Comparison of ENCODE assay signal across 8 cellular contexts in genomic region chr2:178450574-178451429, GRCh38. TPM values are rescaled to one million over a fixed set of nuclear protein-coding genes. Genes with fewer than 3 reads are reported as not detected.
DNase-seq lines count a peak whose midpoint lies in the region; TF ChIP-seq lines count a peak whose summit lies in the region.

Gene PJVK, plus strand, starts transcription at chr2:178451378. Its CDS starts 2,032 bp downstream, at chr2:178453410.
Gene PRKRA, minus strand, starts transcription at chr2:178451175. Its CDS starts 145 bp downstream, at chr2:178451030.

- no peaks in the 10 kb centered on the region for H3K9me3 ChIP-seq in ES-I3 (ENCODE audit: control insufficient read depth, insufficient read depth, low read length)
- no peaks in the 10 kb centered on the region for H3K9me3 ChIP-seq in H9 (ENCODE audit: control insufficient read depth, low read depth, low read length)

- H3K4me1 Mint-ChIP-seq in H9 (peaks cover 19 to 22% of the 10 kb centered on the region in 2 experiments), nephron progenitor cell (peaks cover 32% of the 10 kb centered on the region)
- peaks cover 34% of the 10 kb centered on the region for H3K4me1 Mint-ChIP-seq in stimulated activated naive CD8-positive, alpha-beta T cell treated with anti-CD3 and anti-CD28 coated beads, Interleukin-15, Interleukin-2, amounts not matched to agents 100 ng/mL and 50 ng/mL, for 24 hours (ENCODE audit: low read depth)

- peak within 1 kb of the TSS; percentile 8; the same call in 1 of the 2 replicates for H3K4ac ChIP-seq in H9 (ENCODE audit: low read depth, low read length)

- peaks cover 9% of the 10 kb centered on the region for H3K23me2 ChIP-seq in H9 (ENCODE audit: insufficient read length, low read depth, low read length, poor library complexity, severe bottlenecking)

- peak within 1 kb of the TSS; percentile 98 for H3K18ac ChIP-seq in H9 (ENCODE audit: insufficient read length, low read depth, low read length)

- H3K9me3 Mint-ChIP-seq in H9: no peaks in the 10 kb centered on the region
- H3K9me3 Mint-ChIP-seq in nephron progenitor cell: no peaks in the 10 kb centered on the region
- no peaks in the 10 kb centered on the region for H3K9me3 Mint-ChIP-seq in stimulated activated naive CD8-positive, alpha-beta T cell treated with anti-CD3 and anti-CD28 coated beads, Interleukin-15, Interleukin-2, amounts not matched to agents 100 ng/mL and 50 ng/mL, for 24 hours

- H3K27me3 Mint-ChIP-seq in H9 (ENCODE audit: low read depth): no peaks in the 10 kb centered on the region
- no peaks in the 10 kb centered on the region for H3K27me3 Mint-ChIP-seq in nephron progenitor cell (ENCODE audit: low read depth, poor library complexity)
- no peaks in the 10 kb centered on the region for H3K27me3 Mint-ChIP-seq in stimulated activated naive CD8-positive, alpha-beta T cell treated with anti-CD3 and anti-CD28 coated beads, Interleukin-15, Interleukin-2, amounts not matched to agents 100 ng/mL and 50 ng/mL, for 24 hours

- no peak within 1 kb of the TSS for H3K23ac ChIP-seq in H9 (ENCODE audit: insufficient read length, low read depth, low read length)

- peak within 1 kb of the TSS; percentile 64 for H4K91ac ChIP-seq in H9 (ENCODE audit: insufficient read length, low read depth, low read length)

- no peak within 1 kb of the TSS for H2AFZ ChIP-seq in H9 (ENCODE audit: low read length)

- no peaks in the 10 kb centered on the region for H3K27me3 ChIP-seq in H9 (ENCODE audit: insufficient read depth, low read length)

- H2BK20ac ChIP-seq in H9 (ENCODE audit: low read depth, low read length, poor library complexity, severe bottlenecking): no peak within 1 kb of the TSS

- H3K36me3 ChIP-seq in ES-I3 (ENCODE audit: insufficient read depth, low read length): peaks cover 9% of the 10 kb centered on the region; the same call in 1 of the 2 replicates

- H3K4me2 ChIP-seq in H9 (ENCODE audit: insufficient read depth, insufficient read length, low read length): peak within 1 kb of the TSS; percentile 98

- H3K9ac ChIP-seq in ES-I3 (ENCODE audit: low read depth, low read length) (peak within 1 kb of the TSS; percentile 95), H9 (ENCODE audit: extremely low read depth, insufficient read length, low read length) (peak within 1 kb of the TSS; percentile 91)

- H2BK5ac ChIP-seq in H9 (ENCODE audit: insufficient read length, low read length): peak within 1 kb of the TSS; percentile 2

- peak within 1 kb of the TSS; percentile 14 for H2BK120ac ChIP-seq in H9 (ENCODE audit: low read depth, low read length, poor library complexity, severe bottlenecking)

- peak within 1 kb of the TSS; percentile 89 for H3K4me3 ChIP-seq in fibroblast of the aortic adventitia (ENCODE audit: low read depth, low read length)

- H3K4me1 ChIP-seq in ES-I3 (ENCODE audit: insufficient read depth, low read length): peaks cover 3% of the 10 kb centered on the region; the same call in 1 of the 2 replicates
- no peaks in the 10 kb centered on the region for H3K4me1 ChIP-seq in H9 (ENCODE audit: insufficient read depth, low read length)

- peak; percentile 94 for TF ChIP-seq POLR2A in Raji (IDR thresholded peaks at IDR 0.05; ENCODE audit: insufficient read depth, low read depth, low read length)

- H3K27ac Mint-ChIP-seq in H9: peak within 1 kb of the TSS; percentile 99 to 100 (median 100)
- peak within 1 kb of the TSS; percentile 100 for H3K27ac Mint-ChIP-seq in nephron progenitor cell
- peak within 1 kb of the TSS; percentile 99 for H3K27ac Mint-ChIP-seq in stimulated activated naive CD8-positive, alpha-beta T cell treated with anti-CD3 and anti-CD28 coated beads, Interleukin-15, Interleukin-2, amounts not matched to agents 100 ng/mL and 50 ng/mL, for 24 hours

- H4K5ac ChIP-seq in H9 (ENCODE audit: insufficient read length, low read depth, low read length): peak within 1 kb of the TSS; percentile 21

- H4K20me1 ChIP-seq in H9 (ENCODE audit: control insufficient read depth, insufficient read depth, insufficient read length): no peaks in the 10 kb centered on the region

- DNase-seq in H9: peak; percentile 97
- peak; percentile 91 for DNase-seq in M059J (ENCODE audit: low read depth)
- peak; percentile 98 for DNase-seq in activated effector memory CD4-positive, alpha-beta T cell treated with anti-CD3 and anti-CD28 coated beads, Interleukin-2, amount 50 U/mL, for 16 hours
- peak; percentile 96 for DNase-seq in fibroblast of the aortic adventitia (ENCODE audit: low read depth)
- DNase-seq in nephron progenitor cell: peak; percentile 99

- H2BK15ac ChIP-seq in H9 (ENCODE audit: low read depth, low read length): no peak within 1 kb of the TSS

- H3K14ac ChIP-seq in H9 (ENCODE audit: insufficient read depth, low read length): peak within 1 kb of the TSS; percentile 99

- no peak within 1 kb of the TSS for H3K56ac ChIP-seq in H9 (ENCODE audit: insufficient read length, low read depth, low read length)

- peak within 1 kb of the TSS; percentile 72 for H3K27ac ChIP-seq in H9 (ENCODE audit: insufficient read length, low read depth, low read length)

- H4K8ac ChIP-seq in H9 (replicated peaks; ENCODE audit: insufficient read length, low read depth, low read length): peak within 1 kb of the TSS; percentile 34

- no peak within 1 kb of the TSS for H3T11ph ChIP-seq in H9 (ENCODE audit: low read length)

- no peak within 1 kb of the TSS for H2BK12ac ChIP-seq in H9 (ENCODE audit: insufficient read length, low read depth, low read length)

- H2AK5ac ChIP-seq in H9 (ENCODE audit: insufficient read length, low read length): no peak within 1 kb of the TSS

- no CpG with 5 or more reads among the region's 91 CpGs for WGBS in H9 (ENCODE audit: extremely low coverage, insufficient read length, low lambda C conversion rate)

- H3K4me3 Mint-ChIP-seq in H9: peak within 1 kb of the TSS; percentile 83 to 90
- H3K4me3 Mint-ChIP-seq in nephron progenitor cell: peak within 1 kb of the TSS; percentile 88
- H3K4me3 Mint-ChIP-seq in stimulated activated naive CD8-positive, alpha-beta T cell treated with anti-CD3 and anti-CD28 coated beads, Interleukin-15, Interleukin-2, amounts not matched to agents 100 ng/mL and 50 ng/mL, for 24 hours: peak within 1 kb of the TSS; percentile 94

- TF ChIP-seq CTCF in H9 (conservative IDR thresholded peaks at IDR 0.05) (no peak), fibroblast of the aortic adventitia (IDR thresholded peaks at IDR 0.05; ENCODE audit: insufficient read depth, low read length) (no peak), nephron progenitor cell (IDR thresholded peaks at IDR 0.05) (no peak)

- peaks cover 6% of the 10 kb centered on the region; the same call in 1 of the 2 replicates for H3K79me2 ChIP-seq in H9 (ENCODE audit: insufficient read depth, low read length)

- H3K36me3 Mint-ChIP-seq in H9 (ENCODE audit: insufficient read depth in 1 of 3, low read depth in 3 of 3): peaks cover 14 to 33% (median 28%) of the 10 kb centered on the region in 3 experiments; a peak in 5 of 7 replicates
- H3K36me3 Mint-ChIP-seq in nephron progenitor cell (ENCODE audit: low read depth): peaks cover 36% of the 10 kb centered on the region
- H3K36me3 Mint-ChIP-seq in stimulated activated naive CD8-positive, alpha-beta T cell treated with anti-CD3 and anti-CD28 coated beads, Interleukin-15, Interleukin-2, amounts not matched to agents 100 ng/mL and 50 ng/mL, for 24 hours (ENCODE audit: low read depth): peaks cover 23% of the 10 kb centered on the region

- no peaks in the 10 kb centered on the region for H3K79me1 ChIP-seq in H9 (ENCODE audit: insufficient read depth, low read depth, low read length, poor library complexity, severe bottlenecking)

RNA-seq across cellular contexts. Expression of gene PJVK, which starts in this region (rescaled TPM):
- total RNA-seq in H9 (2021) (4.0 and 4.7 TPM in 2 replicates), fibroblast of the aortic adventitia (ENCODE audit: low replicate concordance) (1.6 and 2.3 TPM in 2 replicates)
- total RNA-seq in M059J (2014; rRNA removed; shearing (Covaris generic)): not detected in 2 replicates

RNA-seq across cellular contexts. Expression of gene PRKRA, which starts in this region (rescaled TPM):
- total RNA-seq in H9 (2021): 60.1 and 61.5 TPM in 2 replicates
- 41.5 and 53.7 TPM in 2 replicates for total RNA-seq in M059J (2014; rRNA removed; shearing (Covaris generic))
- total RNA-seq in fibroblast of the aortic adventitia (ENCODE audit: low replicate concordance): 34.2 and 55.8 TPM in 2 replicates

Comparison
In these comparisons a context has a peak if more than half of its experiments do, and no peak if none do; other contexts are left out.
1. Peak in every context shown above with its lines: DNase-seq, H3K4me3 ChIP-seq and H3K27ac ChIP-seq.